Comparison of ENCODE assay signal across 22 cellular contexts in the genomic region with DNA sequence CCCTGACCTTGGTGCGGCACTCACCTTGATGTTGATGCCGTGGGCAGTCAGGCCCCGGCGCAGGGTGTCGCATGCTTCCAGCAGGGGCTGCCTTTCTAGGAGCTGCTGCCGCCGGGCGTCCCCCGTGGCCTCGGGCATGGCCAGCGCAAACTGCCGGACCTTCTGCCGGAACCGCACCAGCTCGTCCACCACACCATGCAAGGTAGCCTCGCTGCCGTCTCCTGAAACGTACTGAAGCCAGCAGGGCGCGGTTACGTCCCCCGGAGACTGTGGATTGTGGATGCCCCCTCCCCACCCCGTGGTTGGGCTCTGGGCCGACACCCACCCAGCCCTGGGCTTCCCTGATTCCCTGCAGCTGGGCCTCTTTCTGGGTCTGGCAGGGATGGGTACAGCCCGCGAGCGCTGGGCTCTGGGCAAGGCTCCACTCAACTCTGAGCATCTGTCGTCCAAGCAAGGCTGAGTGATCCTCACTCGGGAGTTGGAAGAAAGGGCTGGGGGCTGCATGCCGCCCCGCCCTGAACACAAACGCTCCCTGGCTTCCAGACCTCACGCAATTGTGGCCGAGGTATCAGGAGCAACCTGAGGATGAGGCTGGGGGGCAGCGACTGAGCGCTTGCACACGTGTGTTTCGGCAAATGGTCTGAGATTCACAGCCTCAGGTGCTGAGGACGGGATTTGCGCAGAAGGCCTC.
"Had no signal": no experiment of that assay in that cellular context is flagged by ENCODE, and none has a peak within 500 bp of the region (broad histone marks: within the 10 kb centered on the region; RNA-seq: fewer than 3 reads in every experiment).

No MANE protein-coding gene starts in this region.

- H3K9me3 ChIP-seq: heart right ventricle, lower lobe of right lung, thoracic aorta, upper lobe of left lung had no signal

- DNase-seq: activated CD4-positive, alpha-beta T cell treated with anti-CD3 and anti-CD28 coated beads for 1 hour; activated CD4-positive, alpha-beta T cell treated with anti-CD3 and anti-CD28 coated beads, Interleukin-2, amount 50 U/mL, for 1 hour; activated effector memory CD4-positive, alpha-beta T cell treated with Interleukin-2 at 50 U/mL for 16 hours; activated naive CD4-positive, alpha-beta T cell treated with anti-CD3 and anti-CD28 coated beads, Interleukin-2, amount 10 ng/mL, durations not matched to agents 7 days and 5 days; activated T-cell treated with anti-CD3 and anti-CD28 coated beads, Interleukin-2, amount 50 U/mL, for 72 hours; cortex of kidney; heart right ventricle; left colon; lower lobe of right lung; mesendoderm; naive B cell; small intestine; stimulated activated CD4-positive, alpha-beta T cell treated with anti-CD3 and anti-CD28 coated beads, Interleukin-15, amount 100 ng/mL, for 24 hours; stimulated activated naive B cell treated with anti-CD40 and anti-IgM and Interleukin-4, amounts not matched to agents 10 μg/mL and 1 μg/mL and 100 μg/mL, for 72 hours; WERI-Rb-1 had no signal

- H3K27me3 Mint-ChIP-seq: activated naive CD4-positive, alpha-beta T cell treated with anti-CD3 and anti-CD28 coated beads, Interleukin-2, amount 10 ng/mL, durations not matched to agents 7 days and 5 days; naive B cell; stimulated activated naive B cell treated with anti-CD40 and anti-IgM and Interleukin-4, amounts not matched to agents 10 μg/mL and 1 μg/mL and 100 μg/mL, for 72 hours had no signal

- ATAC-seq: activated T-cell treated with anti-CD3 and anti-CD28 coated beads, Interleukin-2, amount 50 U/mL, for 72 hours; left colon; lower lobe of right lung; sciatic nerve; SK-N-SH treated with all-trans-retinoic acid at 6 μM for 48 hours; stimulated activated naive B cell treated with anti-CD40 and anti-IgM and Interleukin-4, amounts not matched to agents 10 μg/mL and 1 μg/mL and 100 μg/mL, for 72 hours had no signal

- H3K4me3 Mint-ChIP-seq: activated naive CD4-positive, alpha-beta T cell treated with anti-CD3 and anti-CD28 coated beads, Interleukin-2, amount 10 ng/mL, durations not matched to agents 7 days and 5 days; activated T-cell treated with anti-CD3 and anti-CD28 coated beads, Interleukin-2, amount 50 U/mL, for 72 hours; naive B cell; stimulated activated naive B cell treated with anti-CD40 and anti-IgM and Interleukin-4, amounts not matched to agents 10 μg/mL and 1 μg/mL and 100 μg/mL, for 72 hours; T-helper 2 cell treated with Interferon-gamma antibody and Interleukin-4, amounts not matched to agents 5 μg/mL and 100 μg/mL, for 36 hours had no signal

- H3K27me3 ChIP-seq: cardiac muscle cell, heart right ventricle, upper lobe of left lung had no signal

- H3K27ac Mint-ChIP-seq: activated naive CD4-positive, alpha-beta T cell treated with anti-CD3 and anti-CD28 coated beads, Interleukin-2, amount 10 ng/mL, durations not matched to agents 7 days and 5 days; activated T-cell treated with anti-CD3 and anti-CD28 coated beads, Interleukin-2, amount 50 U/mL, for 72 hours; T-helper 2 cell treated with Interferon-gamma antibody and Interleukin-4, amounts not matched to agents 5 μg/mL and 100 μg/mL, for 36 hours had no signal

- H3K4me3 ChIP-seq: cardiac muscle cell, heart right ventricle, lower lobe of right lung, thoracic aorta, upper lobe of left lung had no signal

- H3K27ac ChIP-seq: epithelial cell of prostate, lower lobe of right lung, thoracic aorta, upper lobe of left lung, WERI-Rb-1 had no signal

- H3K9me3 Mint-ChIP-seq: activated naive CD4-positive, alpha-beta T cell treated with anti-CD3 and anti-CD28 coated beads, Interleukin-2, amount 10 ng/mL, durations not matched to agents 7 days and 5 days; activated T-cell treated with anti-CD3 and anti-CD28 coated beads, Interleukin-2, amount 50 U/mL, for 72 hours; naive B cell; stimulated activated naive B cell treated with anti-CD40 and anti-IgM and Interleukin-4, amounts not matched to agents 10 μg/mL and 1 μg/mL and 100 μg/mL, for 72 hours; T-helper 2 cell treated with Interferon-gamma antibody and Interleukin-4, amounts not matched to agents 5 μg/mL and 100 μg/mL, for 36 hours had no signal
